Comparison of ENCODE assay signal across 21 cellular contexts in genomic region chr7:93894426-93894825, GRCh38. TPM values are rescaled to one million over a fixed set of nuclear protein-coding genes. Genes with fewer than 3 reads are reported as not detected.
"Had no signal": no experiment of that assay in that cellular context is flagged by ENCODE, and none has a peak within 500 bp of the region (broad histone marks: within the 10 kb centered on the region; RNA-seq: fewer than 3 reads in every experiment).

No MANE protein-coding gene starts in this region.

- H3K9me3 ChIP-seq: breast epithelium, heart left ventricle, tibial nerve had no signal

- H3K27ac ChIP-seq: breast epithelium, heart left ventricle, neural progenitor cell, parathyroid adenoma, tibial nerve had no signal

- H3K27me3 ChIP-seq: breast epithelium had no signal

- ATAC-seq: activated T-cell treated with anti-CD3 and anti-CD28 coated beads, Interleukin-2, amount 50 U/mL, for 4 hours; esophagus mucosa; T-helper 17 cell had no signal

- H3K4me3 ChIP-seq: breast epithelium, heart left ventricle, neural progenitor cell, tibial nerve had no signal

- H3K36me3 ChIP-seq: breast epithelium, heart left ventricle, neural progenitor cell, tibial nerve had no signal

- H3K4me1 ChIP-seq: breast epithelium, neural progenitor cell, parathyroid adenoma had no signal

- DNase-seq: activated CD4-positive, alpha-beta memory T cell treated with anti-CD3 and anti-CD28 coated beads for 36 hours; activated CD4-positive, CD25-positive, alpha-beta regulatory T cell treated with anti-CD3 and anti-CD28 coated beads, Interleukin-2, amount 50 U/mL, for 72 hours; activated effector memory CD4-positive, alpha-beta T cell treated with anti-CD3 and anti-CD28 coated beads, Interleukin-2, amount 50 U/mL, for 16 hours; activated naive CD8-positive, alpha-beta T cell treated with anti-CD3 and anti-CD28 coated beads for 36 hours; activated T-cell treated with anti-CD3 and anti-CD28 coated beads, Interleukin-2, amount 50 U/mL, for 4 hours; endodermal cell; foreskin melanocyte; heart left ventricle; islet precursor cell; small intestine; T-helper 17 cell had no signal

RNA-seq across cellular contexts. Expression of gene TFPI2, which starts 3.9 kb away (rescaled TPM):
- total RNA-seq: activated CD4-positive, alpha-beta memory T cell treated with anti-CD3 and anti-CD28 coated beads for 36 hours; activated naive CD8-positive, alpha-beta T cell treated with anti-CD3 and anti-CD28 coated beads for 36 hours had no signal

RNA-seq across cellular contexts. Expression of gene GNGT1, which starts 11.9 kb away (rescaled TPM):
- total RNA-seq: activated CD4-positive, alpha-beta memory T cell treated with anti-CD3 and anti-CD28 coated beads for 36 hours; activated naive CD8-positive, alpha-beta T cell treated with anti-CD3 and anti-CD28 coated beads for 36 hours; activated T-cell treated with anti-CD3 and anti-CD28 coated beads, Interleukin-2, amount 50 U/mL, for 4 hours; breast epithelium; chondrocyte; dermis microvascular lymphatic vessel endothelial cell; heart left ventricle; lower leg skin; mesothelial cell of epicardium; myocyte; T-helper 17 cell; tibial nerve had no signal
- polyA plus RNA-seq: heart left ventricle, small intestine had no signal

RNA-seq across cellular contexts. Expression of gene GNG11, which starts 27.1 kb away (rescaled TPM):
- total RNA-seq: activated CD4-positive, alpha-beta memory T cell treated with anti-CD3 and anti-CD28 coated beads for 36 hours; activated naive CD8-positive, alpha-beta T cell treated with anti-CD3 and anti-CD28 coated beads for 36 hours had no signal
